Comparison of ENCODE assay signal across 12 cellular contexts in genomic region chr9:16060457-16061129, GRCh38.
DNase-seq lines count a peak whose midpoint lies in the region; ATAC-seq and TF ChIP-seq lines count a peak whose summit lies in the region.
"Had no signal": no experiment of that assay in that cellular context is flagged by ENCODE, and none has a peak within 500 bp of the region (broad histone marks: within the 10 kb centered on the region; RNA-seq: fewer than 3 reads in every experiment).

No MANE protein-coding gene starts in this region.

- no peaks in the 10 kb centered on the region for H3K79me2 ChIP-seq in PC-3 (ENCODE audit: low read length)

- no peak for TF ChIP-seq EP300 in esophagus muscularis mucosa (IDR thresholded peaks at IDR 0.05)

- no peaks in the 10 kb centered on the region for H4K20me1 ChIP-seq in PC-3 (ENCODE audit: low read length)

- H3K4me3 ChIP-seq in PC-3 (ENCODE audit: low read length): no peak overlapping the region
- H3K4me3 ChIP-seq in esophagus muscularis mucosa: no peak overlapping the region

- H3K9me2 ChIP-seq in PC-3 (replicated peaks; ENCODE audit: low read length): no peaks in the 10 kb centered on the region

- H3K4me1 ChIP-seq in PC-3 (ENCODE audit: insufficient read depth, low read length): peaks cover 64% of the 10 kb centered on the region
- H3K4me1 ChIP-seq in esophagus muscularis mucosa: no peaks in the 10 kb centered on the region

- H3K9ac ChIP-seq in PC-3 (ENCODE audit: low read length): peak overlapping the region; percentile 27; the same call in 1 of the 2 replicates

- intact Hi-C loops in PC-3 (cut with micrococcal nuclease) (loop anchor here (5.0 kb wide), 1 partner anchor 132 kb away; no protein-coding TSS in a partner anchor), esophagus muscularis mucosa (cut with DNase I) (no loop called here)

- H3K27ac ChIP-seq in PC-3 (ENCODE audit: low read length) (peak overlapping the region; percentile 31), esophagus muscularis mucosa (replicated peaks in 1 of 4) (no peak overlapping the region)

- CTCF ChIA-PET in PC-3 (lab: Charles Lee): no interaction called here

- peak; percentile 22 for DNase-seq in Caki2 (ENCODE audit: low read depth)
- DNase-seq in PC-3: no peak
- DNase-seq in CD1c-positive myeloid dendritic cell (ENCODE audit: extremely low spot score): no peak
- no peak for DNase-seq in esophagus muscularis mucosa (ENCODE audit: extremely low spot score)
- no peak for DNase-seq in foreskin melanocyte
- DNase-seq in DMS53 treated with DMSO at 0.1 percent for 48 hours (lab: John Stamatoyannopoulos, UW; ENCODE audit: unreplicated experiment): no peak
- DNase-seq: DMS 273 treated with DMSO at 0.1 percent for 48 hours, MV-4-11, RPMI8226 had no signal

- ATAC-seq in GM18868 (IDR thresholded peaks at IDR 0.05; ENCODE audit: unreplicated experiment): peak; percentile 59
- ATAC-seq in HG02678 (IDR thresholded peaks at IDR 0.05; ENCODE audit: unreplicated experiment): peak; percentile 66
- ATAC-seq in PC-3: no peak
- ATAC-seq: HCT116 had no signal

- no peaks in the 10 kb centered on the region for H3K27me3 ChIP-seq in PC-3 (ENCODE audit: low read length)
- no peaks in the 10 kb centered on the region for H3K27me3 ChIP-seq in esophagus muscularis mucosa

- H3K36me3 ChIP-seq in PC-3 (ENCODE audit: low read depth, low read length) (no peaks in the 10 kb centered on the region), esophagus muscularis mucosa (no peaks in the 10 kb centered on the region)

- WGBS in esophagus muscularis mucosa: 82% methylated on average over 3 of the region's 3 CpGs

- H3K9me3 ChIP-seq in PC-3 (ENCODE audit: low read length) (no peaks in the 10 kb centered on the region), esophagus muscularis mucosa (no peaks in the 10 kb centered on the region)

- TF ChIP-seq POLR2A in esophagus muscularis mucosa (IDR thresholded peaks at IDR 0.05; ENCODE audit: low read depth): no peak

- POLR2A ChIA-PET in PC-3 (lab: Charles Lee; ENCODE audit: unreplicated experiment): no interaction called here

- H3F3A ChIP-seq in PC-3 (ENCODE audit: low read length, unreplicated experiment): peaks cover 5% of the 10 kb centered on the region

- no peak overlapping the region for H2AFZ ChIP-seq in PC-3 (ENCODE audit: low read length)

- in situ Hi-C loops in Caki2 (cut with HindIII; ENCODE audit: low pct_unique_long_range_greater_than_20kb, low sequenced_read_pairs): no loop called here

- BruUV-seq in PC-3 (replicated peaks; lab: Mats Ljungman, UMichigan): no TSS peak

- no peak overlapping the region for H3K4me2 ChIP-seq in PC-3 (ENCODE audit: low read length)

- TF ChIP-seq CTCF in PC-3 (conservative IDR thresholded peaks at IDR 0.05; ENCODE audit: low read depth, low read length) (no peak), esophagus muscularis mucosa (IDR thresholded peaks at IDR 0.05) (no peak)
